In the genomic region with DNA sequence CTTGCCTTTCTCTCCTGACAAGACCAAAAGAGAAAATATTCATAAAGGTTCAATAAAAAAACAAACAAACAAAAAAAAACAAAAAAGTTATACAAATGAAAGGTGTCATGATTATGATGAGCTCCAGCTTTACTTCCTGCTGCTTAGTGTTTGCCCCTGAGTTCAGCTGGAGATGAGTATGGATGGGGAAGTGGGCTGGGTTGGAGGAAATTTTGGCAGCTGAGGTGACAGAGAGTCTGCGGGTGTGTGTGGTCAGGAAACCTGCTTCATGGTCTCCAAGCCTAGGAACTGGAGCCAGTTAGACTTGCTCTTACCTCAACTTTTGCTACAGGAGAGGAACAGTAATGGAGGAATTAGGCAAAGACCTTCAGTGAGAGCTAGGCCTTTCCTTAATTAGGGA, we compare ENCODE assay signal across 23 cellular contexts. TPM values are rescaled to one million over a fixed set of nuclear protein-coding genes. Genes with fewer than 3 reads are reported as not detected.
DNase-seq lines count a peak whose midpoint lies in the region; ATAC-seq and TF ChIP-seq lines count a peak whose summit lies in the region.
"Had no signal": no experiment of that assay in that cellular context is flagged by ENCODE, and none has a peak within 500 bp of the region (broad histone marks: within the 10 kb centered on the region; RNA-seq: fewer than 3 reads in every experiment).

No MANE protein-coding gene starts in this region.

- peaks cover 57% of the 10 kb centered on the region for H3K4me1 Mint-ChIP-seq in activated CD4-positive, alpha-beta T cell treated with anti-CD3 and anti-CD28 coated beads, Interleukin-2, amount 10 ng/mL, durations not matched to agents 24 days and 14 days
- H3K4me1 Mint-ChIP-seq in effector memory CD8-positive, alpha-beta T cell (ENCODE audit: low read depth in 2 of 2): peaks cover 14% of the 10 kb centered on the region in 2 donors
- H3K4me1 Mint-ChIP-seq: neural crest cell had no signal

- 89% methylated on average over 1 of the region's 1 CpG for WGBS in hepatocyte (ENCODE audit: low lambda C conversion rate, missing lambda C conversion rate)

- H3K27ac Mint-ChIP-seq in activated CD4-positive, alpha-beta T cell treated with anti-CD3 and anti-CD28 coated beads, Interleukin-2, amount 10 ng/mL, durations not matched to agents 24 days and 14 days: peak overlapping the region; percentile 94
- H3K27ac Mint-ChIP-seq in effector memory CD8-positive, alpha-beta T cell: peak overlapping the region; percentile 80 to 85

- H3K4me3 ChIP-seq in GM12865 (ENCODE audit: low read depth, low read length) (no peak overlapping the region), hepatocyte (no peak overlapping the region)
- H3K4me3 ChIP-seq: cardiac muscle cell, dorsolateral prefrontal cortex, esophagus muscularis mucosa, gastroesophageal sphincter, psoas muscle, upper lobe of right lung had no signal

- H4K20me1 ChIP-seq in hepatocyte (ENCODE audit: insufficient read depth, poor library complexity, severe bottlenecking): no peaks in the 10 kb centered on the region

- no peaks in the 10 kb centered on the region for H3K27me3 Mint-ChIP-seq in activated CD4-positive, alpha-beta T cell treated with anti-CD3 and anti-CD28 coated beads, Interleukin-2, amount 10 ng/mL, durations not matched to agents 24 days and 14 days
- H3K27me3 Mint-ChIP-seq in effector memory CD8-positive, alpha-beta T cell: no peaks in the 10 kb centered on the region

- no peaks in the 10 kb centered on the region for H3K9me2 ChIP-seq in hepatocyte (replicated peaks; ENCODE audit: insufficient read depth)

- peaks cover 4% of the 10 kb centered on the region for H3K9me3 Mint-ChIP-seq in activated CD4-positive, alpha-beta T cell treated with anti-CD3 and anti-CD28 coated beads, Interleukin-2, amount 10 ng/mL, durations not matched to agents 24 days and 14 days
- H3K9me3 Mint-ChIP-seq in effector memory CD8-positive, alpha-beta T cell: no peaks in the 10 kb centered on the region

- intact Hi-C loops in activated CD4-positive, alpha-beta T cell treated with anti-CD3 and anti-CD28 coated beads, Interleukin-2, amount 10 ng/mL, durations not matched to agents 24 days and 14 days (cut with micrococcal nuclease): loop anchor here (2.0 to 5.0 kb wide), 3 partner anchors 185 to 616 kb away; a partner anchor contains a TSS
- intact Hi-C loops in left colon (cut with DNase I, micrococcal nuclease): no loop called here

- no peaks in the 10 kb centered on the region for H3K79me2 ChIP-seq in hepatocyte

- H3K27me3 ChIP-seq in hepatocyte: no peaks in the 10 kb centered on the region
- H3K27me3 ChIP-seq: cardiac muscle cell, esophagus muscularis mucosa, gastroesophageal sphincter, upper lobe of right lung had no signal

- peaks cover 13% of the 10 kb centered on the region for H3K36me3 Mint-ChIP-seq in activated CD4-positive, alpha-beta T cell treated with anti-CD3 and anti-CD28 coated beads, Interleukin-2, amount 10 ng/mL, durations not matched to agents 24 days and 14 days (ENCODE audit: low read depth)
- no peaks in the 10 kb centered on the region for H3K36me3 Mint-ChIP-seq in effector memory CD8-positive, alpha-beta T cell (ENCODE audit: insufficient read depth)

- no peaks in the 10 kb centered on the region for H3K4me1 ChIP-seq in hepatocyte (ENCODE audit: insufficient read depth)
- H3K4me1 ChIP-seq: psoas muscle, upper lobe of right lung had no signal

- H2AFZ ChIP-seq in hepatocyte: no peak overlapping the region

- peak overlapping the region; percentile 65 for H3K4me3 Mint-ChIP-seq in activated CD4-positive, alpha-beta T cell treated with anti-CD3 and anti-CD28 coated beads, Interleukin-2, amount 10 ng/mL, durations not matched to agents 24 days and 14 days
- H3K4me3 Mint-ChIP-seq in effector memory CD8-positive, alpha-beta T cell: no peak overlapping the region
- H3K4me3 Mint-ChIP-seq: neural crest cell had no signal

- H3K27ac ChIP-seq in hepatocyte: no peak overlapping the region
- H3K27ac ChIP-seq: C4-2B, cardiac muscle cell, dorsolateral prefrontal cortex, gastroesophageal sphincter, psoas muscle, upper lobe of right lung had no signal

- no peaks in the 10 kb centered on the region for H3K36me3 ChIP-seq in hepatocyte (replicated peaks; ENCODE audit: insufficient read depth, low read depth)
- H3K36me3 ChIP-seq: cardiac muscle cell, esophagus muscularis mucosa, gastroesophageal sphincter, upper lobe of right lung had no signal

- H3K9me3 ChIP-seq in hepatocyte (ENCODE audit: low read depth): no peaks in the 10 kb centered on the region
- H3K9me3 ChIP-seq: esophagus muscularis mucosa, gastroesophageal sphincter, psoas muscle, upper lobe of right lung had no signal

- peak; percentile 68 for DNase-seq in activated CD4-positive, alpha-beta T cell treated with anti-CD3 and anti-CD28 coated beads, Interleukin-2, amount 10 ng/mL, durations not matched to agents 24 days and 14 days
- DNase-seq in activated CD4-positive, alpha-beta T cell treated with anti-CD3 and anti-CD28 coated beads for 48 hours: no peak
- peak; percentile 45 for DNase-seq in GM12865 (ENCODE audit: low read depth)
- peak; percentile 31 for DNase-seq in SKM-1 (lab: John Stamatoyannopoulos, UW; ENCODE audit: unreplicated experiment)
- DNase-seq in effector memory CD8-positive, alpha-beta T cell: no peak
- no peak for DNase-seq in hepatocyte (ENCODE audit: low spot score)
- no peak for DNase-seq in left colon
- DNase-seq: amniotic stem cell; dorsolateral prefrontal cortex; IMR-90; left cardiac atrium; NCI-H2029 treated with DMSO at 0.1 percent for 48 hours; NCI-H446 treated with DMSO at 0.1 percent for 48 hours; psoas muscle; RPMI8226; stimulated activated CD4-positive, alpha-beta T cell treated with anti-CD3 and anti-CD28 coated beads, Interleukin-2, amount 100 ng/mL, for 24 hours; upper lobe of right lung had no signal

- H3K4me2 ChIP-seq in hepatocyte: no peak overlapping the region

- no peak for TF ChIP-seq CTCF in GM12865 (IDR thresholded peaks at IDR 0.05; ENCODE audit: insufficient read depth, low read depth, low read length, missing control alignments)
- no peak for TF ChIP-seq CTCF in hepatocyte (IDR thresholded peaks at IDR 0.05; ENCODE audit: poor library complexity)

- ATAC-seq in effector memory CD8-positive, alpha-beta T cell (replicated peaks): no peak
- no peak for ATAC-seq in left colon
- no peak for ATAC-seq in GM21576 (IDR thresholded peaks at IDR 0.05; ENCODE audit: unreplicated experiment)
- ATAC-seq: gastroesophageal sphincter, left cardiac atrium, psoas muscle, upper lobe of right lung had no signal

RNA-seq across cellular contexts. Expression of a gene that starts 4.3 kb away (rescaled TPM):
- total RNA-seq in activated CD4-positive, alpha-beta T cell treated with anti-CD3 and anti-CD28 coated beads, Interleukin-2, amount 10 ng/mL, durations not matched to agents 24 days and 14 days: 16.1 and 17.2 TPM in 2 replicates
- total RNA-seq in hepatocyte (0.43 and 0.44 TPM in 2 replicates), left colon (1 to 10 TPM in 1 of 2 donors, under 1 TPM in 1; 0.49 to 2.4 TPM)
- polyA plus RNA-seq in hepatocyte: 0.11 and 0.50 TPM in 2 replicates
- total RNA-seq: cardiac muscle cell, IMR-90, neural crest cell had no signal
- polyA plus RNA-seq: cardiac muscle cell, IMR-90 had no signal

Comparison
In these comparisons a context has a peak if more than half of its experiments do, and no peak if none do; other contexts are left out.
1. DNase-seq: peak in activated CD4-positive, alpha-beta T cell treated with anti-CD3 and anti-CD28 coated beads, Interleukin-2, amount 10 ng/mL, durations not matched to agents 24 days and 14 days (single experiment), GM12865 (single experiment) and SKM-1 (single experiment); none in activated CD4-positive, alpha-beta T cell treated with anti-CD3 and anti-CD28 coated beads for 48 hours (single experiment), effector memory CD8-positive, alpha-beta T cell (0 of 3), hepatocyte (single experiment) and left colon (0 of 2).